26 cellular contexts compared by ENCODE assay signal in genomic region chr1:94672001-94672400, GRCh38.
DNase-seq lines count a peak whose midpoint lies in the region; ATAC-seq, FAIRE-seq and TF ChIP-seq lines count a peak whose summit lies in the region.
"Had no signal": no experiment of that assay in that cellular context is flagged by ENCODE, and none has a peak within 500 bp of the region (broad histone marks: within the 10 kb centered on the region; RNA-seq: fewer than 3 reads in every experiment).

No MANE protein-coding gene starts in this region.

- no peak overlapping the region for H3K9ac ChIP-seq in astrocyte (ENCODE audit: low read length)
- H3K9ac ChIP-seq in smooth muscle cell (ENCODE audit: low read depth), result peak overlapping the region; percentile 2

- no peaks in the 10 kb centered on the region for H3K9me3 ChIP-seq in astrocyte (ENCODE audit: insufficient read depth, low read depth, low read length)
- H3K9me3 ChIP-seq in hepatocyte (ENCODE audit: low read depth), result no peaks in the 10 kb centered on the region
- H3K9me3 ChIP-seq in smooth muscle cell (replicated peaks; ENCODE audit: low read depth), result no peaks in the 10 kb centered on the region
- H3K9me3 ChIP-seq in upper lobe of right lung, result no peaks in the 10 kb centered on the region
- H3K9me3 ChIP-seq: Caco-2 had no signal

- H4K20me1 ChIP-seq in astrocyte (ENCODE audit: insufficient read depth, low read length) (no peaks in the 10 kb centered on the region), hepatocyte (ENCODE audit: insufficient read depth, poor library complexity, severe bottlenecking) (no peaks in the 10 kb centered on the region), smooth muscle cell (ENCODE audit: low read depth) (no peaks in the 10 kb centered on the region)

- no peak overlapping the region for H3K4me2 ChIP-seq in astrocyte (ENCODE audit: low read length)
- no peak overlapping the region for H3K4me2 ChIP-seq in hepatocyte
- peak overlapping the region; percentile 20 for H3K4me2 ChIP-seq in smooth muscle cell
- H3K4me2 ChIP-seq: GM23338 had no signal

- no peaks in the 10 kb centered on the region for H3K27me3 Mint-ChIP-seq in astrocyte (ENCODE audit: low read depth, unreplicated experiment)

- no peak overlapping the region for H2AFZ ChIP-seq in astrocyte (ENCODE audit: low read depth, low read length)
- no peak overlapping the region for H2AFZ ChIP-seq in hepatocyte
- H2AFZ ChIP-seq in smooth muscle cell (ENCODE audit: low read depth), result no peak overlapping the region
- H2AFZ ChIP-seq: GM23338 had no signal

- H3K4me1 ChIP-seq in astrocyte (ENCODE audit: insufficient read depth, low read length) (peaks cover 14% of the 10 kb centered on the region), hepatocyte (ENCODE audit: insufficient read depth) (peaks cover 9% of the 10 kb centered on the region), smooth muscle cell (ENCODE audit: low read depth) (peaks cover 15% of the 10 kb centered on the region), upper lobe of right lung (no peaks in the 10 kb centered on the region)

- no peaks in the 10 kb centered on the region for H3K9me2 ChIP-seq in hepatocyte (replicated peaks; ENCODE audit: insufficient read depth)

- H3K27me3 ChIP-seq in astrocyte (ENCODE audit: insufficient read depth, low read length) (no peaks in the 10 kb centered on the region), hepatocyte (no peaks in the 10 kb centered on the region), smooth muscle cell (ENCODE audit: low read depth) (no peaks in the 10 kb centered on the region), upper lobe of right lung (no peaks in the 10 kb centered on the region)

- no peaks in the 10 kb centered on the region for H3K36me3 Mint-ChIP-seq in astrocyte (ENCODE audit: low read depth, unreplicated experiment)
- H3K36me3 Mint-ChIP-seq: CD8-positive, alpha-beta T cell had no signal

- DNase-seq in AG10803 (ENCODE audit: low read depth), result peak; percentile 38
- peak; percentile 67 for DNase-seq in astrocyte (ENCODE audit: low read depth)
- DNase-seq in hepatocyte (ENCODE audit: low spot score), result no peak
- DNase-seq in smooth muscle cell (lab: John Stamatoyannopoulos, UW; ENCODE audit: unreplicated experiment), result no peak
- no peak for DNase-seq in upper lobe of right lung
- DNase-seq: Caco-2; CD8-positive, alpha-beta T cell; GF-D8; NCI-H1048; NCI-H1417; NCI-H1694; NCI-H2081; NCI-H2227 treated with DMSO at 0.1 percent for 48 hours; NCI-H526 treated with DMSO at 0.1 percent for 48 hours; SIG-M5 had no signal

- peak overlapping the region; percentile 15 for H3K27ac Mint-ChIP-seq in astrocyte (ENCODE audit: unreplicated experiment)
- H3K27ac Mint-ChIP-seq: B cell; CD8-positive, alpha-beta T cell; GM23338 had no signal

- TF ChIP-seq CTCF in AG10803 (conservative IDR thresholded peaks at IDR 0.05; ENCODE audit: low read length) (no peak), astrocyte (IDR thresholded peaks at IDR 0.05; ENCODE audit: insufficient read depth, low read depth, low read length) (no peak), hepatocyte (IDR thresholded peaks at IDR 0.05; ENCODE audit: poor library complexity) (no peak), smooth muscle cell (IDR thresholded peaks at IDR 0.05; ENCODE audit: borderline replicate concordance, insufficient read depth, poor library complexity, severe bottlenecking) (no peak), upper lobe of right lung (IDR thresholded peaks at IDR 0.05) (no peak)

- no peak for ATAC-seq in GM18498 (IDR thresholded peaks at IDR 0.05; ENCODE audit: unreplicated experiment)
- ATAC-seq in upper lobe of right lung, result no peak
- ATAC-seq in GM18517 (IDR thresholded peaks at IDR 0.05; ENCODE audit: unreplicated experiment), result no peak
- ATAC-seq: CD8-positive, alpha-beta T cell; GM23338; Panc1 had no signal

- H3K27ac ChIP-seq in astrocyte (ENCODE audit: low read depth, low read length) (no peak overlapping the region), hepatocyte (peak overlapping the region; percentile 50), smooth muscle cell (ENCODE audit: low read depth) (peak overlapping the region; percentile 84), upper lobe of right lung (no peak overlapping the region)
- H3K27ac ChIP-seq: C4-2B, HL-60, RWPE1, SK-N-MC had no signal

- no peaks in the 10 kb centered on the region for H3K36me3 ChIP-seq in astrocyte (ENCODE audit: insufficient read depth, low read length)
- H3K36me3 ChIP-seq in hepatocyte (replicated peaks; ENCODE audit: insufficient read depth, low read depth), result no peaks in the 10 kb centered on the region
- H3K36me3 ChIP-seq in smooth muscle cell (ENCODE audit: low read depth), result no peaks in the 10 kb centered on the region
- H3K36me3 ChIP-seq in upper lobe of right lung, result no peaks in the 10 kb centered on the region
- H3K36me3 ChIP-seq: HAP-1 had no signal

- peaks cover 53% of the 10 kb centered on the region for H3K4me1 Mint-ChIP-seq in astrocyte (ENCODE audit: low read depth, unreplicated experiment)
- H3K4me1 Mint-ChIP-seq: B cell had no signal

- H3K4me3 Mint-ChIP-seq in astrocyte (ENCODE audit: unreplicated experiment), result no peak overlapping the region
- H3K4me3 Mint-ChIP-seq: B cell; CD8-positive, alpha-beta T cell; GM23338 had no signal

- peaks cover 10% of the 10 kb centered on the region for H3F3A ChIP-seq in smooth muscle cell (ENCODE audit: low read depth)

- H3K4me3 ChIP-seq in AG10803 (ENCODE audit: low read length) (no peak overlapping the region), astrocyte (ENCODE audit: insufficient read depth, low read depth, low read length) (no peak overlapping the region), hepatocyte (no peak overlapping the region), smooth muscle cell (no peak overlapping the region), upper lobe of right lung (no peak overlapping the region)
- H3K4me3 ChIP-seq: GM23338, HAP-1, SK-N-MC had no signal

- no peaks in the 10 kb centered on the region for H3K79me2 ChIP-seq in astrocyte (ENCODE audit: insufficient read depth, low read length)
- no peaks in the 10 kb centered on the region for H3K79me2 ChIP-seq in hepatocyte
- no peaks in the 10 kb centered on the region for H3K79me2 ChIP-seq in smooth muscle cell (ENCODE audit: low read depth)

- peak; percentile 37 for FAIRE-seq in astrocyte (lab: Jason Lieb, UNC)
- FAIRE-seq: GM12892 had no signal

- WGBS in hepatocyte (ENCODE audit: low lambda C conversion rate, missing lambda C conversion rate), result 97% methylated on average over 2 of the region's 2 CpGs
- 100% methylated on average over 2 of the region's 2 CpGs for WGBS in smooth muscle cell (ENCODE audit: low lambda C conversion rate)

- H3K9me3 Mint-ChIP-seq in astrocyte (ENCODE audit: unreplicated experiment), result no peaks in the 10 kb centered on the region
- H3K9me3 Mint-ChIP-seq: CD8-positive, alpha-beta T cell; GM23338 had no signal

- intact Hi-C loops in upper lobe of right lung (cut with DNase I), result no loop called here

Comparison
In these comparisons a context has a peak if more than half of its experiments do, and no peak if none do; other contexts are left out.
1. DNase-seq: peak in AG10803 (single experiment) and astrocyte (single experiment); none in hepatocyte (single experiment), smooth muscle cell (single experiment) and upper lobe of right lung (single experiment).
2. H3K27ac ChIP-seq: peak in hepatocyte (single experiment) and smooth muscle cell (single experiment); none in astrocyte (single experiment) and upper lobe of right lung (single experiment).